In the genomic region with DNA sequence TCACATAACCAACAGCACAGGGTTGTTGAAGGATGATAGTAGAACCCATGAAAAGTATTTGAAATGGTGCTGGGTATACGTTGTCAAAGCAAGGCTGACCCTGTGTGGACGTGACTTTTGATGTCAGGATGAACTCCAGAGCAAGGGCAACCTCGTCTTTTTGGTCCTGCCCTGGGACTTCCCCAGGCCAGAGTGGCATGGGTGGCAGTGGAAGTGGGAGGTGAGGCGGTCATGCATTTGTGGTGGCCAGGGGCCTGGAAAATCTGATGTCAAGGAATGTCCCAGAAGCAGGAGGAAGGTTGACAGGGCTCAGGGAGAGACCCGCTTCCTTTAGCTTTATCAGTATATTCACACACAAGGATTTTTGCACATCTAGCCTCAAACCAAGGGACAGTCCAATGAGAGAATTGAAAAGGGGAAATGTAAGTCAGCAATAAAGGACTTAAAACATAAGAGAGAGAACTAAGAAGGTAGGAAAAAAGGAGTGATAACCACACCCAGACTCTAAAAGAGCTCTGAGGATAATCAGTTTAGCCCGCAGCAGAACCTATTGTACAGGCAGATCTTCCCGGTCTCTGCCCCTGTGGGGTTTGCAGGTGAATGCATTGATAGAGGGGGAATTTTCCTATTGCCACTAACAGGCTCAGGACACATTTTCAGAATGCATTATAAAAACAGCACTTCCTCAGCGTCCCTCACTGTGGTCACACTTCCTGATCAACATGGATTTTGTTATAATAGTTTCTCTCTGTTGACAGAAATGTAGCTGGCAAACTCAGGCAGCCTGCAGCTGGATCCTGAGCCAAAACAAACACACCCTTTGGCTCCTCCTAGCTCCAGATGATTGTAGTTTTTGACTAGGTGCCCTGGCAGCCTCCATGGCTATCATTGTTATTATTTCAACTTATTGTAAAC, we compare ENCODE assay signal across 8 cellular contexts.
A peak's percentile ranks its signal among the peaks of the same experiment; 100 is the strongest.
DNase-seq lines count a peak whose midpoint lies in the region; TF ChIP-seq lines count a peak whose summit lies in the region.

No MANE protein-coding gene starts in this region.

- H3K4me3 Mint-ChIP-seq in brain: no peak overlapping the region
- no peak overlapping the region for H3K4me3 Mint-ChIP-seq in CD8-positive, alpha-beta memory T cell

- no peak; the same call in 1 of the 2 replicates for TF ChIP-seq CTCF in AG10803 (conservative IDR thresholded peaks at IDR 0.05; ENCODE audit: low read length)
- TF ChIP-seq CTCF in brain (conservative IDR thresholded peaks at IDR 0.05): peak; percentile 23 to 52
- peak; percentile 46 for TF ChIP-seq CTCF in liver (IDR thresholded peaks at IDR 0.05; ENCODE audit: low read depth, low read length, missing input control)

- peaks cover 52% of the 10 kb centered on the region for H3K4me1 Mint-ChIP-seq in brain
- H3K4me1 Mint-ChIP-seq in CD8-positive, alpha-beta memory T cell: no peaks in the 10 kb centered on the region

- no peaks in the 10 kb centered on the region for H3K27me3 ChIP-seq in liver (ENCODE audit: control insufficient read depth in 4 of 4, insufficient read depth in 4 of 4, low read length in 3 of 4)
- H3K27me3 ChIP-seq in CD8-positive, alpha-beta memory T cell (ENCODE audit: insufficient read depth, low read length, poor library complexity, severe bottlenecking): no peaks in the 10 kb centered on the region

- no peak overlapping the region for H3K4me3 ChIP-seq in AG10803 (ENCODE audit: low read length)
- no peak overlapping the region for H3K4me3 ChIP-seq in liver (ENCODE audit: low read depth in 1 of 3, low read length in 3 of 3)
- no peak overlapping the region for H3K4me3 ChIP-seq in CD8-positive, alpha-beta memory T cell (ENCODE audit: low read length)

- peaks cover 5 to 26% (median 14%) of the 10 kb centered on the region in 4 donors for H3K4me1 ChIP-seq in liver (ENCODE audit: control insufficient read depth in 4 of 4, insufficient read depth in 4 of 4, low read length in 3 of 4)
- no peaks in the 10 kb centered on the region for H3K4me1 ChIP-seq in CD8-positive, alpha-beta memory T cell (ENCODE audit: insufficient read depth, low read length)

- TF ChIP-seq RAD21 in liver (IDR thresholded peaks at IDR 0.05): peak; percentile 63 to 65

- H3K27ac ChIP-seq in liver (ENCODE audit: low read depth in 1 of 2, low read length in 2 of 2) (peak overlapping the region in 1 of 2 donors; percentile 25), substantia nigra (ENCODE audit: low read depth, low read length, poor library complexity, severe bottlenecking) (no peak overlapping the region)
- no peak overlapping the region for H3K27ac ChIP-seq in CD8-positive, alpha-beta memory T cell (ENCODE audit: low read depth, low read length)

- peaks cover 6% of the 10 kb centered on the region for H3K27me3 Mint-ChIP-seq in brain
- H3K27me3 Mint-ChIP-seq in CD8-positive, alpha-beta memory T cell: no peaks in the 10 kb centered on the region

- CTCF ChIA-PET in CD8-positive, alpha-beta memory T cell (lab: Charles Lee): no interaction called here

- DNase-seq in AG10803 (ENCODE audit: low read depth) (peak; percentile 32), NCI-H1092 treated with DMSO at 0.1 percent for 48 hours (lab: John Stamatoyannopoulos, UW) (peak; percentile 91), substantia nigra (lab: John Stamatoyannopoulos, UW) (no peak), HUDEP-2 (lab: John Stamatoyannopoulos, UW; ENCODE audit: unreplicated experiment in 76 of 76) (no peak)
- DNase-seq in CD8-positive, alpha-beta memory T cell: no peak
- no peak for DNase-seq in stimulated activated naive CD4-positive, alpha-beta T cell treated with Interleukin-2 at 50 U/mL for 16 hours (lab: John Stamatoyannopoulos, UW)

- H3K36me3 ChIP-seq in liver (ENCODE audit: control insufficient read depth in 4 of 4, insufficient read depth in 3 of 4, low read depth in 1 of 4, low read length in 3 of 4): no peaks in the 10 kb centered on the region
- no peaks in the 10 kb centered on the region for H3K36me3 ChIP-seq in CD8-positive, alpha-beta memory T cell (ENCODE audit: insufficient read depth, low read length)

- no peaks in the 10 kb centered on the region for H3K9me3 ChIP-seq in liver (ENCODE audit: control insufficient read depth in 4 of 4, low read length in 3 of 4)
- no peaks in the 10 kb centered on the region for H3K9me3 ChIP-seq in CD8-positive, alpha-beta memory T cell (ENCODE audit: low read length)

- 45% methylated on average over 8 of the region's 8 CpGs for WGBS in liver

- H3K9me3 Mint-ChIP-seq in brain: peaks cover 6 to 11% (median 8%) of the 10 kb centered on the region in 5 experiments
- peaks cover 3 to 11% (median 8%) of the 10 kb centered on the region in 5 donors for H3K9me3 Mint-ChIP-seq in CD8-positive, alpha-beta memory T cell

- POLR2A ChIA-PET in CD8-positive, alpha-beta memory T cell (lab: Charles Lee): no interaction called here

- no peak overlapping the region for H3K9ac ChIP-seq in liver (ENCODE audit: low read depth in 1 of 2, low read length in 2 of 2)

- peaks cover 9% of the 10 kb centered on the region for H3K36me3 Mint-ChIP-seq in brain
- H3K36me3 Mint-ChIP-seq in CD8-positive, alpha-beta memory T cell: no peaks in the 10 kb centered on the region

- peak overlapping the region in 4 of 5 experiments; percentile 24 to 63 (median 38) for H3K27ac Mint-ChIP-seq in brain
- peak overlapping the region in 1 of 8 donors; percentile 73 for H3K27ac Mint-ChIP-seq in CD8-positive, alpha-beta memory T cell

TF ChIP-seq in liver, 16 proteins besides CTCF, POLR2A, EP300 and RAD21:
- TF ChIP-seq YY1 (IDR thresholded peaks at IDR 0.05) (peak; percentile 71), RXRA (IDR thresholded peaks at IDR 0.05) (peak; percentile 50), EGR1 (IDR thresholded peaks at IDR 0.05; ENCODE audit: low read depth in 2 of 2) (no peak), JUND (IDR thresholded peaks at IDR 0.05) (peak in 1 of 2 donors; percentile 48), GABPA (IDR thresholded peaks at IDR 0.05 in 1 of 2, conservative IDR thresholded peaks at IDR 0.05 in 1 of 2) (no peak), FOXA2 (IDR thresholded peaks at IDR 0.05) (peak; percentile 93), HNF4G (IDR thresholded peaks at IDR 0.05) (no peak), NR2F2 (IDR thresholded peaks at IDR 0.05) (peak; percentile 23), TAF1 (conservative IDR thresholded peaks at IDR 0.05) (no peak), REST (IDR thresholded peaks at IDR 0.05) (no peak), FOXA1 (IDR thresholded peaks at IDR 0.05) (peak; percentile 50), SP1 (IDR thresholded peaks at IDR 0.05) (peak; percentile 53), HNF4A (conservative IDR thresholded peaks at IDR 0.05) (peak; percentile 59 to 67)
- TF ChIP-seq, protein P1, sequence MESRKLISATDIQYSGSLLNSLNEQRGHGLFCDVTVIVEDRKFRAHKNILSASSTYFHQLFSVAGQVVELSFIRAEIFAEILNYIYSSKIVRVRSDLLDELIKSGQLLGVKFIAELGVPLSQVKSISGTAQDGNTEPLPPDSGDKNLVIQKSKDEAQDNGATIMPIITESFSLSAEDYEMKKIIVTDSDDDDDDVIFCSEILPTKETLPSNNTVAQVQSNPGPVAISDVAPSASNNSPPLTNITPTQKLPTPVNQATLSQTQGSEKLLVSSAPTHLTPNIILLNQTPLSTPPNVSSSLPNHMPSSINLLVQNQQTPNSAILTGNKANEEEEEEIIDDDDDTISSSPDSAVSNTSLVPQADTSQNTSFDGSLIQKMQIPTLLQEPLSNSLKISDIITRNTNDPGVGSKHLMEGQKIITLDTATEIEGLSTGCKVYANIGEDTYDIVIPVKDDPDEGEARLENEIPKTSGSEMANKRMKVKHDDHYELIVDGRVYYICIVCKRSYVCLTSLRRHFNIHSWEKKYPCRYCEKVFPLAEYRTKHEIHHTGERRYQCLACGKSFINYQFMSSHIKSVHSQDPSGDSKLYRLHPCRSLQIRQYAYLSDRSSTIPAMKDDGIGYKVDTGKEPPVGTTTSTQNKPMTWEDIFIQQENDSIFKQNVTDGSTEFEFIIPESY (IDR thresholded peaks at IDR 0.05): peak; percentile 41
- TF ChIP-seq, protein P2, sequence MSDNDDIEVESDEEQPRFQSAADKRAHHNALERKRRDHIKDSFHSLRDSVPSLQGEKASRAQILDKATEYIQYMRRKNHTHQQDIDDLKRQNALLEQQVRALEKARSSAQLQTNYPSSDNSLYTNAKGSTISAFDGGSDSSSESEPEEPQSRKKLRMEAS (IDR thresholded peaks at IDR 0.05): peak; percentile 59
TF ChIP-seq in liver: peak in this region for 10.

Comparison
In these comparisons a context has a peak if more than half of its experiments do, and no peak if none do; other contexts are left out.
1. DNase-seq: peak in AG10803 (single experiment) and NCI-H1092 treated with DMSO at 0.1 percent for 48 hours (single experiment); none in CD8-positive, alpha-beta memory T cell (0 of 5), substantia nigra (0 of 49), HUDEP-2 (0 of 76) and stimulated activated naive CD4-positive, alpha-beta T cell treated with Interleukin-2 at 50 U/mL for 16 hours (single experiment).